11 cellular contexts compared by ENCODE assay signal in the genomic region with DNA sequence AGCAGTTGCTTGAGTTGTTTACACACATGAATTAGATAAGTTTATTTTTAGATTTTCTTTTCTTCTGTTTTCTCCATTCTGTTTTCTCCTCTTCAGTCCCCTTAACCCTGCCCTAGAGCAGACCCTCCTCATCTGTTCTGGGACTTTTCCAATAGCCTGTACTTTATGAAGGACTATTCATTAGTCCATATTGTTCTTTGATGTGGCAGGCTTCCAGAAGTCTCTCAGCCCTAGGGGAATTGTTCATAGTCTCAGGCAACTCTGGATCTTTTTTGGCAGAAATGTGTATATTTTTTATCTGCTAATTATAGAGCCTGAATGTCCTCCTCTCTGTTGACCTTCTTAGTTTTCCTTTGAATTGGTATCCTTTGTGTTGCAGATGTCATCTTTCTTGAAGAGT. TPM values are rescaled to one million over a fixed set of nuclear protein-coding genes. Genes with fewer than 3 reads are reported as not detected.
DNase-seq lines count a peak whose midpoint lies in the region; ATAC-seq and TF ChIP-seq lines count a peak whose summit lies in the region.
"Had no signal": no experiment of that assay in that cellular context is flagged by ENCODE, and none has a peak within 500 bp of the region (broad histone marks: within the 10 kb centered on the region; RNA-seq: fewer than 3 reads in every experiment).

No MANE protein-coding gene starts in this region.

- H3K14ac ChIP-seq in trophoblast cell (ENCODE audit: low read length): no peak overlapping the region

- intact Hi-C loops in esophagus squamous epithelium (cut with DNase I): no loop called here

- H3K36me3 ChIP-seq in OCI-LY1 (ENCODE audit: insufficient read depth, low read length): peaks cover 21% of the 10 kb centered on the region
- H3K36me3 ChIP-seq in esophagus squamous epithelium: peaks cover 0 to 8% (median 5%) of the 10 kb centered on the region in 3 donors
- peaks cover 0 to 2% of the 10 kb centered on the region in 2 experiments for H3K36me3 ChIP-seq in trophoblast cell (ENCODE audit: control insufficient read depth in 1 of 2, insufficient read depth in 2 of 2, low read length in 2 of 2)
- H3K36me3 ChIP-seq: upper lobe of right lung had no signal

- peak overlapping the region; percentile 14; the same call in 1 of the 2 replicates for H3K4me2 ChIP-seq in OCI-LY1 (ENCODE audit: low read length)
- no peak overlapping the region for H3K4me2 ChIP-seq in trophoblast cell (ENCODE audit: low read length)
- H3K4me2 ChIP-seq: PC-9 had no signal

- H3K9me3 ChIP-seq in OCI-LY1 (ENCODE audit: low read length) (no peaks in the 10 kb centered on the region), esophagus squamous epithelium (no peaks in the 10 kb centered on the region), trophoblast cell (ENCODE audit: insufficient read depth, low read depth, low read length) (no peaks in the 10 kb centered on the region)
- H3K9me3 ChIP-seq: upper lobe of right lung had no signal

- H3K27ac ChIP-seq in OCI-LY1 (ENCODE audit: low read depth, low read length, poor library complexity, severe bottlenecking) (peak overlapping the region; percentile 87), esophagus squamous epithelium (peak overlapping the region; percentile 49 to 80 (median 66)), trophoblast cell (ENCODE audit: low read depth, low read length) (no peak overlapping the region)
- H3K27ac ChIP-seq: PC-9, upper lobe of right lung had no signal

- no peak overlapping the region for H3K4me3 Mint-ChIP-seq in progenitor cell of endocrine pancreas (ENCODE audit: low read depth)

- H3K36me3 Mint-ChIP-seq in progenitor cell of endocrine pancreas (ENCODE audit: insufficient read depth): peaks cover 13% of the 10 kb centered on the region

- H3K79me2 ChIP-seq in OCI-LY1 (ENCODE audit: insufficient read depth, low read length): peaks cover 66% of the 10 kb centered on the region
- no peaks in the 10 kb centered on the region for H3K79me2 ChIP-seq in trophoblast cell (ENCODE audit: control insufficient read depth, insufficient read depth, low read length, poor library complexity)

- peaks cover 2% of the 10 kb centered on the region for H3K9me3 Mint-ChIP-seq in progenitor cell of endocrine pancreas (ENCODE audit: low read depth)

- no peak overlapping the region for H3K4me3 ChIP-seq in OCI-LY1 (ENCODE audit: low read depth, low read length, poor library complexity, severe bottlenecking)
- no peak overlapping the region for H3K4me3 ChIP-seq in esophagus squamous epithelium
- H3K4me3 ChIP-seq in trophoblast cell (ENCODE audit: low read depth, low read length): no peak overlapping the region
- H3K4me3 ChIP-seq: PC-9, upper lobe of right lung had no signal

- TF ChIP-seq POLR2A in esophagus squamous epithelium (IDR thresholded peaks at IDR 0.05): no peak

- H3K23ac ChIP-seq in trophoblast cell (ENCODE audit: low read length): no peak overlapping the region

- H3K4me1 ChIP-seq in OCI-LY1 (ENCODE audit: insufficient read depth, low read length, severe bottlenecking): peaks cover 56% of the 10 kb centered on the region
- H3K4me1 ChIP-seq in esophagus squamous epithelium: peaks cover 18 to 72% (median 45%) of the 10 kb centered on the region in 3 donors
- H3K4me1 ChIP-seq in trophoblast cell (ENCODE audit: control insufficient read depth in 1 of 2, insufficient read depth in 2 of 2, low read length in 2 of 2): no peaks in the 10 kb centered on the region

- no peak overlapping the region for H3K4ac ChIP-seq in trophoblast cell (ENCODE audit: low read depth, low read length)

- H4K12ac ChIP-seq in trophoblast cell (ENCODE audit: low read depth, low read length): no peak overlapping the region

- peaks cover 17% of the 10 kb centered on the region for H3K4me1 Mint-ChIP-seq in progenitor cell of endocrine pancreas (ENCODE audit: low read depth)

- no peaks in the 10 kb centered on the region for H3K27me3 ChIP-seq in OCI-LY1 (ENCODE audit: insufficient read depth, low read length)
- no peaks in the 10 kb centered on the region for H3K27me3 ChIP-seq in esophagus squamous epithelium
- no peaks in the 10 kb centered on the region for H3K27me3 ChIP-seq in trophoblast cell (ENCODE audit: insufficient read depth, low read length)
- H3K27me3 ChIP-seq: upper lobe of right lung had no signal

- DNase-seq in NCI-H1105 treated with DMSO at 0.1 percent for 48 hours (lab: John Stamatoyannopoulos, UW) (peak; percentile 13), NCI-H1105 (lab: John Stamatoyannopoulos, UW) (no peak), esophagus squamous epithelium (lab: John Stamatoyannopoulos, UW) (no peak), progenitor cell of endocrine pancreas (ENCODE audit: low spot score, unreplicated experiment) (no peak), trophoblast cell (no peak)
- DNase-seq: NCI-H345, PC-9, upper lobe of right lung had no signal

- no peak overlapping the region for H4K91ac ChIP-seq in trophoblast cell (ENCODE audit: low read depth, low read length)

- ATAC-seq in HG03159 (IDR thresholded peaks at IDR 0.05; ENCODE audit: unreplicated experiment): no peak
- no peak for ATAC-seq in HG03469 (IDR thresholded peaks at IDR 0.05; ENCODE audit: unreplicated experiment)
- ATAC-seq: upper lobe of right lung had no signal

- H3F3A ChIP-seq in OCI-LY1 (ENCODE audit: insufficient read depth, low read length): 0 out of 2 replicates have a peak, but pooled peaks cover 5% of the 10 kb centered on the region

- TF ChIP-seq CTCF in OCI-LY1 (IDR thresholded peaks at IDR 0.05; ENCODE audit: low read length) (no peak), esophagus squamous epithelium (IDR thresholded peaks at IDR 0.05) (no peak), progenitor cell of endocrine pancreas (IDR thresholded peaks at IDR 0.05; ENCODE audit: unreplicated experiment) (no peak)

- no peaks in the 10 kb centered on the region for H3K9me2 ChIP-seq in OCI-LY1 (ENCODE audit: low read depth, low read length)

- H3K27ac Mint-ChIP-seq in progenitor cell of endocrine pancreas: peak overlapping the region; percentile 47

- H3K18ac ChIP-seq in trophoblast cell (ENCODE audit: low read length): no peak overlapping the region

- H2BK120ac ChIP-seq in trophoblast cell (ENCODE audit: insufficient read depth, low read length, poor library complexity): no peak overlapping the region

- no peak overlapping the region for H2AK5ac ChIP-seq in trophoblast cell (ENCODE audit: low read length)

- H3K9ac ChIP-seq in OCI-LY1 (ENCODE audit: low read length): peak overlapping the region; percentile 23; the same call in 1 of the 2 replicates
- H3K9ac ChIP-seq in trophoblast cell (ENCODE audit: low read length): no peak overlapping the region

- H4K8ac ChIP-seq in trophoblast cell (ENCODE audit: low read depth, low read length): no peak overlapping the region

- no peak overlapping the region for H2BK5ac ChIP-seq in trophoblast cell (ENCODE audit: low read depth, low read length, poor library complexity)

- no peaks in the 10 kb centered on the region for H3K79me1 ChIP-seq in trophoblast cell (ENCODE audit: low read length)

- H2BK12ac ChIP-seq in trophoblast cell (ENCODE audit: low read length): no peak overlapping the region

- H3K27me3 Mint-ChIP-seq in progenitor cell of endocrine pancreas: no peaks in the 10 kb centered on the region

- H2AFZ ChIP-seq in OCI-LY1 (ENCODE audit: low read length) (no peak overlapping the region), trophoblast cell (ENCODE audit: insufficient read depth, low read length, poor library complexity) (no peak overlapping the region)
- H2AFZ ChIP-seq: PC-9 had no signal

- H4K20me1 ChIP-seq in OCI-LY1 (ENCODE audit: insufficient read depth, low read length): no peaks in the 10 kb centered on the region

RNA-seq across cellular contexts. Expression of a gene that starts 25.4 kb away (rescaled TPM):
- 10 to 100 TPM; 13.1 to 48.8 (median 22.4) TPM for total RNA-seq in esophagus squamous epithelium
- 75.4 and 76.9 TPM in 2 replicates for total RNA-seq in progenitor cell of endocrine pancreas
- 5.8 and 6.2 TPM in 2 replicates for polyA plus RNA-seq in trophoblast cell (2013)
